ENCODE assay signal across 23 cellular contexts in the genomic region with DNA sequence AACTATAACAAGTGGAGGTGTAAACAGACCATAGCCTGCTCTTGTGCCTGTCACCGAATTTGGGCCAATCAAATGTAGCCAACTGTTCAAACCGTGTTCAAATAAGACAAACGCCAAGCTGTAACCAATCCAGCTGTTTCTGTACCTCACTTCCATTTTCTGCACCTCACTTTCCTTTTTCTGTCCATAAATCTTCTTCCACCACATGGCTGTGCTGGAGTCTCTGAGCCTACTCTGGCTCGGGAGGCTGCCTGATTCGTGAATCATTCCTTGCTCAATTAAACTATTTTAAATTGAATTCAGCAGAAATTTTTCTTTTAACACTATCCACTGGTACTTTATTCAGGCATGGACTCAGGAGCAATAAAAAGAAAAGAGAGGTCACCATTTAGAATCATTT. TPM values are rescaled to one million over a fixed set of nuclear protein-coding genes. Genes with fewer than 3 reads are reported as not detected.
DNase-seq lines count a peak whose midpoint lies in the region; ATAC-seq and TF ChIP-seq lines count a peak whose summit lies in the region.
"Had no signal": no experiment of that assay in that cellular context is flagged by ENCODE, and none has a peak within 500 bp of the region (broad histone marks: within the 10 kb centered on the region; RNA-seq: fewer than 3 reads in every experiment).

No MANE protein-coding gene starts in this region.

- peak overlapping the region; percentile 72 for H3K9ac ChIP-seq in mesenchymal stem cell (ENCODE audit: low read length)
- H3K9ac ChIP-seq: BLaER1 treated with 17β-estradiol and CSF1 and Interleukin-3, amounts not matched to agents 10 nM and 100 nM had no signal

- TF ChIP-seq CTCF in HFFc6 (IDR thresholded peaks at IDR 0.05) (peak; percentile 35; the same call in 1 of the 2 replicates), chondrocyte (IDR thresholded peaks at IDR 0.05) (no peak), type B pancreatic cell (conservative IDR thresholded peaks at IDR 0.05) (no peak)

- H2AK5ac ChIP-seq in mesenchymal stem cell (ENCODE audit: low read length, severe bottlenecking) = no peak overlapping the region

- H2BK12ac ChIP-seq in mesenchymal stem cell (ENCODE audit: low read length in 2 of 2) = no peak overlapping the region

- H3K9me3 Mint-ChIP-seq in HFFc6 (no peaks in the 10 kb centered on the region), chondrocyte (ENCODE audit: low read depth) (peaks cover 8% of the 10 kb centered on the region), type B pancreatic cell (peaks cover 4% of the 10 kb centered on the region)

- H3K4me1 Mint-ChIP-seq in HFFc6 (ENCODE audit: low read depth) (peaks cover 78% of the 10 kb centered on the region), chondrocyte (ENCODE audit: low read depth) (peaks cover 66% of the 10 kb centered on the region), type B pancreatic cell (ENCODE audit: unreplicated experiment) (peaks cover 41% of the 10 kb centered on the region)
- H3K4me1 Mint-ChIP-seq: CD4-positive, alpha-beta memory T cell had no signal

- H3K27me3 Mint-ChIP-seq in HFFc6 (ENCODE audit: insufficient read depth) (no peaks in the 10 kb centered on the region; the same call in 1 of the 2 replicates), chondrocyte (ENCODE audit: low read depth) (no peaks in the 10 kb centered on the region), type B pancreatic cell (no peaks in the 10 kb centered on the region)

- no peak overlapping the region for H3K14ac ChIP-seq in mesenchymal stem cell (ENCODE audit: low read length in 2 of 2)

- H3K4me3 Mint-ChIP-seq in HFFc6 (peak overlapping the region; percentile 62), chondrocyte (ENCODE audit: unreplicated experiment) (no peak overlapping the region), type B pancreatic cell (peak overlapping the region; percentile 15)
- H3K4me3 Mint-ChIP-seq: CD4-positive, alpha-beta memory T cell had no signal

- H2AFZ ChIP-seq in mesenchymal stem cell (ENCODE audit: low read depth, low read length) = no peak overlapping the region

- no peak overlapping the region for H3K27ac ChIP-seq in mesenchymal stem cell (ENCODE audit: low read length, poor library complexity, severe bottlenecking)
- H3K27ac ChIP-seq: BLaER1 treated with 17β-estradiol and CSF1 and Interleukin-3, amounts not matched to agents 10 nM and 100 nM; SJCRH30 had no signal

- H2BK15ac ChIP-seq in mesenchymal stem cell (ENCODE audit: low read depth, poor library complexity, severe bottlenecking) = no peak overlapping the region

- peak; percentile 65 for DNase-seq in HFFc6
- DNase-seq in chondrocyte (ENCODE audit: low spot score) = no peak
- no peak for DNase-seq in mesenchymal stem cell
- no peak for DNase-seq in type B pancreatic cell (ENCODE audit: extremely low spot score, unreplicated experiment)
- DNase-seq in NCI-H226 = no peak
- DNase-seq: Caco-2; CD4-positive, alpha-beta memory T cell; DMS 273 treated with DMSO at 0.1 percent for 48 hours; DMS79 treated with DMSO at 0.1 percent for 48 hours; H7; KG1; MV-4-11; NCI-H1694; NCI-H2081; NCI-H2171; NCI-H524 treated with DMSO at 0.1 percent for 48 hours; NCI-H82; SJCRH30 had no signal

- peak overlapping the region in 1 of 2 experiments; percentile 20 for H3K4me3 ChIP-seq in mesenchymal stem cell (ENCODE audit: insufficient read depth in 1 of 2, low read depth in 1 of 2, low read length in 2 of 2)
- H3K4me3 ChIP-seq: BLaER1 treated with 17β-estradiol and CSF1 and Interleukin-3, amounts not matched to agents 10 nM and 100 nM; SJCRH30 had no signal

- no peak overlapping the region for H2BK120ac ChIP-seq in mesenchymal stem cell (ENCODE audit: low read depth, low read length)

- no peak overlapping the region for H4K8ac ChIP-seq in mesenchymal stem cell (ENCODE audit: low read length)

- no peaks in the 10 kb centered on the region for H3K79me1 ChIP-seq in mesenchymal stem cell (replicated peaks; ENCODE audit: low read length, poor library complexity, severe bottlenecking)

- no peak overlapping the region for H2BK5ac ChIP-seq in mesenchymal stem cell (ENCODE audit: low read depth, low read length, poor library complexity, severe bottlenecking)

- H3K27me3 ChIP-seq in mesenchymal stem cell (ENCODE audit: control insufficient read depth in 1 of 2, insufficient read depth in 1 of 2, low read length in 2 of 2) = no peaks in the 10 kb centered on the region
- H3K27me3 ChIP-seq: BLaER1 treated with 17β-estradiol and CSF1 and Interleukin-3, amounts not matched to agents 10 nM and 100 nM; SJCRH30 had no signal

- H3K27ac Mint-ChIP-seq in HFFc6 (peak overlapping the region; percentile 93), chondrocyte (ENCODE audit: unreplicated experiment) (peak overlapping the region; percentile 42), type B pancreatic cell (no peak overlapping the region)
- H3K27ac Mint-ChIP-seq: CD4-positive, alpha-beta memory T cell had no signal

- no peaks in the 10 kb centered on the region for H3K9me3 ChIP-seq in mesenchymal stem cell (ENCODE audit: control insufficient read depth, low read length)
- H3K9me3 ChIP-seq: BLaER1 treated with 17β-estradiol and CSF1 and Interleukin-3, amounts not matched to agents 10 nM and 100 nM; Caco-2 had no signal

- no peak overlapping the region for H3K23ac ChIP-seq in mesenchymal stem cell (ENCODE audit: low read length in 2 of 2)

- no peaks in the 10 kb centered on the region for H3K4me1 ChIP-seq in mesenchymal stem cell (ENCODE audit: control insufficient read depth, insufficient read depth, low read depth, low read length)
- H3K4me1 ChIP-seq: Caco-2 had no signal

- no peak overlapping the region for H3K18ac ChIP-seq in mesenchymal stem cell (ENCODE audit: low read depth in 1 of 2, low read length in 2 of 2)

- peaks cover 12% of the 10 kb centered on the region for H3K36me3 Mint-ChIP-seq in HFFc6 (ENCODE audit: low read depth)
- H3K36me3 Mint-ChIP-seq in chondrocyte (ENCODE audit: low read depth) = peaks cover 3% of the 10 kb centered on the region
- H3K36me3 Mint-ChIP-seq in type B pancreatic cell = peaks cover 4% of the 10 kb centered on the region
- H3K36me3 Mint-ChIP-seq: CD4-positive, alpha-beta memory T cell had no signal

- 91% methylated on average over 4 of the region's 5 CpGs for WGBS in mesenchymal stem cell

- no peaks in the 10 kb centered on the region for H3K36me3 ChIP-seq in mesenchymal stem cell (ENCODE audit: control insufficient read depth in 1 of 2, insufficient read depth in 2 of 2, low read depth in 1 of 2, low read length in 2 of 2)
- H3K36me3 ChIP-seq: BLaER1 treated with 17β-estradiol and CSF1 and Interleukin-3, amounts not matched to agents 10 nM and 100 nM; SJCRH30 had no signal

- no peak for ATAC-seq in GM18868 (IDR thresholded peaks at IDR 0.05; ENCODE audit: unreplicated experiment)
- ATAC-seq in GM21423 (IDR thresholded peaks at IDR 0.05; ENCODE audit: unreplicated experiment) = no peak
- no peak for ATAC-seq in GM21381 (IDR thresholded peaks at IDR 0.05; ENCODE audit: unreplicated experiment)

- H3K4me2 ChIP-seq in mesenchymal stem cell (ENCODE audit: low read length, poor library complexity, severe bottlenecking) = no peak overlapping the region
- H3K4me2 ChIP-seq: BLaER1 treated with 17β-estradiol and CSF1 and Interleukin-3, amounts not matched to agents 10 nM and 100 nM had no signal

- no peak overlapping the region for H3K4ac ChIP-seq in mesenchymal stem cell (ENCODE audit: low read depth in 1 of 2, low read length in 2 of 2)

- no peak overlapping the region for H4K91ac ChIP-seq in mesenchymal stem cell (ENCODE audit: low read length)

RNA-seq across cellular contexts. Expression of a gene that starts 29.9 kb away (rescaled TPM):
- 1,000 to 10,000 TPM; 3,728 to 6,317 (median 3,918) TPM for total RNA-seq in HFFc6 (2021; fragmentation: NEBNext Ultra II Directional; extraction: Animal tissue kit (Norgen Biotek cat#: 25700))
- total RNA-seq in chondrocyte = 11,901 to 12,433 TPM (median 12,302 TPM) in 3 replicates
- 1,995 TPM for polyA plus RNA-seq in mesenchymal stem cell (2013, experiment 1 of 2)
- 1,960 TPM for polyA plus RNA-seq in mesenchymal stem cell (2013, experiment 2 of 2)
- total RNA-seq in type B pancreatic cell (ENCODE audit: low replicate concordance) = 23.0 and 692 TPM in 2 replicates
- total RNA-seq: CD4-positive, alpha-beta memory T cell; OCI-LY7 had no signal
- polyA plus RNA-seq: CD4-positive, alpha-beta memory T cell had no signal
